8 cellular contexts compared by ENCODE assay signal in genomic region chr1:109484519-109484975, GRCh38. TPM values are rescaled to one million over a fixed set of nuclear protein-coding genes. Genes with fewer than 3 reads are reported as not detected.
DNase-seq lines count a peak whose midpoint lies in the region; ATAC-seq and TF ChIP-seq lines count a peak whose summit lies in the region.

No MANE protein-coding gene starts in this region.

- H3K9me3 ChIP-seq in CD8-positive, alpha-beta T cell (ENCODE audit: low read length): no peaks in the 10 kb centered on the region

- H3K27me3 Mint-ChIP-seq in CD8-positive, alpha-beta T cell (ENCODE audit: low read depth): no peaks in the 10 kb centered on the region
- peaks cover 38% of the 10 kb centered on the region for H3K27me3 Mint-ChIP-seq in dendritic cell treated with granulocyte-macrophage colony-stimulating factor and Interleukin-4, amounts not matched to agents 40 ng/mL and 50 ng/mL, for 4 days
- H3K27me3 Mint-ChIP-seq in natural killer cell treated with Interleukin-12 subunit alpha and Interleukin-12 subunit beta and Interleukin-15 and Interleukin-18, amount 100 ng/mL, for 72 hours: peaks cover 12 to 14% of the 10 kb centered on the region in 2 donors

- H3K36me3 ChIP-seq in CD8-positive, alpha-beta T cell (ENCODE audit: insufficient read depth, low read length): peaks cover 10% of the 10 kb centered on the region

- POLR2A ChIA-PET in CD8-positive, alpha-beta T cell (lab: Charles Lee): interaction anchor here (0.6 to 4.1 kb wide), 14 partner anchors 9 to 394 kb away, joined by 3 to 30 read pairs (median 10); partner anchors contain the start of genes AMIGO1, AMPD2, CYB561D1 and GNAI3

- peaks cover 35% of the 10 kb centered on the region for H3K4me1 Mint-ChIP-seq in CD8-positive, alpha-beta T cell (ENCODE audit: low read depth)
- H3K4me1 Mint-ChIP-seq in dendritic cell treated with granulocyte-macrophage colony-stimulating factor and Interleukin-4, amounts not matched to agents 40 ng/mL and 50 ng/mL, for 4 days (ENCODE audit: low read depth): peaks cover 28% of the 10 kb centered on the region
- peaks cover 28 to 32% of the 10 kb centered on the region in 2 donors for H3K4me1 Mint-ChIP-seq in natural killer cell treated with Interleukin-12 subunit alpha and Interleukin-12 subunit beta and Interleukin-15 and Interleukin-18, amount 100 ng/mL, for 72 hours (ENCODE audit: low read depth in 2 of 2)

- no peaks in the 10 kb centered on the region for H3K27me3 ChIP-seq in CD8-positive, alpha-beta T cell (ENCODE audit: insufficient read depth, low read length)

- intact Hi-C loops in CD8-positive, alpha-beta T cell (cut with DNase I, micrococcal nuclease): loop anchor here (1.0 to 5.0 kb wide), 10 partner anchors 10 to 854 kb away; partner anchors contain the start of genes AHCYL1 (in 1 of the 2), CELSR2 (in 1 of the 2), CYB561D1 (in 1 of the 2) and ELAPOR1 (in 1 of the 2)
- intact Hi-C loops in dendritic cell treated with granulocyte-macrophage colony-stimulating factor and Interleukin-4, amounts not matched to agents 40 ng/mL and 50 ng/mL, for 4 days (cut with micrococcal nuclease): loop anchor here (5.0 kb wide), 1 partner anchor 237 kb away; the partner anchor contains the start of gene CELSR2

- no peaks in the 10 kb centered on the region for H3K9me3 Mint-ChIP-seq in CD8-positive, alpha-beta T cell
- no peaks in the 10 kb centered on the region for H3K9me3 Mint-ChIP-seq in dendritic cell treated with granulocyte-macrophage colony-stimulating factor and Interleukin-4, amounts not matched to agents 40 ng/mL and 50 ng/mL, for 4 days
- no peaks in the 10 kb centered on the region for H3K9me3 Mint-ChIP-seq in natural killer cell treated with Interleukin-12 subunit alpha and Interleukin-12 subunit beta and Interleukin-15 and Interleukin-18, amount 100 ng/mL, for 72 hours

- no peak for ATAC-seq in CD8-positive, alpha-beta T cell
- no peak for ATAC-seq in natural killer cell treated with Interleukin-12 subunit alpha and Interleukin-12 subunit beta and Interleukin-15 and Interleukin-18, amount 100 ng/mL, for 72 hours
- no peak for ATAC-seq in HG03135 (IDR thresholded peaks at IDR 0.05; ENCODE audit: unreplicated experiment)
- ATAC-seq in GM21447 (IDR thresholded peaks at IDR 0.05; ENCODE audit: unreplicated experiment): no peak
- ATAC-seq in GM19328 (IDR thresholded peaks at IDR 0.05; ENCODE audit: unreplicated experiment): no peak
- no peak for ATAC-seq in HG02610 (IDR thresholded peaks at IDR 0.05; ENCODE audit: unreplicated experiment)

- TF ChIP-seq CTCF in CD8-positive, alpha-beta T cell (IDR thresholded peaks at IDR 0.05): no peak

- CTCF ChIA-PET in CD8-positive, alpha-beta T cell (lab: Charles Lee): interaction anchor here (1.0 to 43.6 kb wide), 4 partner anchors 20 to 202 kb away, joined by 3 to 1903 read pairs (median 342); partner anchors contain the start of genes AMIGO1, CYB561D1, GPR61 and PSRC1

- H3K36me3 Mint-ChIP-seq in CD8-positive, alpha-beta T cell: peaks cover 36% of the 10 kb centered on the region
- H3K36me3 Mint-ChIP-seq in dendritic cell treated with granulocyte-macrophage colony-stimulating factor and Interleukin-4, amounts not matched to agents 40 ng/mL and 50 ng/mL, for 4 days (ENCODE audit: low read depth): peaks cover 19% of the 10 kb centered on the region
- no peaks in the 10 kb centered on the region for H3K36me3 Mint-ChIP-seq in natural killer cell treated with Interleukin-12 subunit alpha and Interleukin-12 subunit beta and Interleukin-15 and Interleukin-18, amount 100 ng/mL, for 72 hours

- peak overlapping the region; percentile 78 for H3K27ac ChIP-seq in CD8-positive, alpha-beta T cell (ENCODE audit: low read depth, low read length)

- no peak for DNase-seq in CD8-positive, alpha-beta T cell
- DNase-seq in NAMALWA (ENCODE audit: low spot score): peak; percentile 39
- no peak for DNase-seq in natural killer cell treated with Interleukin-12 subunit alpha and Interleukin-12 subunit beta and Interleukin-15 and Interleukin-18, amount 100 ng/mL, for 72 hours (ENCODE audit: low spot score)

- peaks cover 22% of the 10 kb centered on the region for H3K4me1 ChIP-seq in CD8-positive, alpha-beta T cell (ENCODE audit: insufficient read depth, low read length)

- H3K4me3 Mint-ChIP-seq in CD8-positive, alpha-beta T cell: peak overlapping the region; percentile 94
- peak overlapping the region; percentile 82 for H3K4me3 Mint-ChIP-seq in dendritic cell treated with granulocyte-macrophage colony-stimulating factor and Interleukin-4, amounts not matched to agents 40 ng/mL and 50 ng/mL, for 4 days
- peak overlapping the region; percentile 98 for H3K4me3 Mint-ChIP-seq in natural killer cell treated with Interleukin-12 subunit alpha and Interleukin-12 subunit beta and Interleukin-15 and Interleukin-18, amount 100 ng/mL, for 72 hours

- H3K27ac Mint-ChIP-seq in CD8-positive, alpha-beta T cell: peak overlapping the region; percentile 91
- peak overlapping the region; percentile 77 for H3K27ac Mint-ChIP-seq in dendritic cell treated with granulocyte-macrophage colony-stimulating factor and Interleukin-4, amounts not matched to agents 40 ng/mL and 50 ng/mL, for 4 days
- H3K27ac Mint-ChIP-seq in natural killer cell treated with Interleukin-12 subunit alpha and Interleukin-12 subunit beta and Interleukin-15 and Interleukin-18, amount 100 ng/mL, for 72 hours: peak overlapping the region; percentile 86 to 87

- peak overlapping the region; percentile 79 for H3K4me3 ChIP-seq in CD8-positive, alpha-beta T cell (ENCODE audit: low read depth, low read length)

RNA-seq across cellular contexts. Expression of gene ATXN7L2, which starts 0.8 kb away (rescaled TPM):
- total RNA-seq in CD8-positive, alpha-beta T cell: 10 to 100 TPM; 16.8 to 19.4 TPM
- 10 to 100 TPM in 1 of 2 donors, 1 to 10 TPM in 1; 8.4 to 19.9 TPM for total RNA-seq in natural killer cell treated with Interleukin-12 subunit alpha and Interleukin-12 subunit beta and Interleukin-15 and Interleukin-18, amount 100 ng/mL, for 72 hours

RNA-seq across cellular contexts. Expression of gene CYB561D1, which starts 9.3 kb away (rescaled TPM):
- 10 to 100 TPM; 10.2 to 12.3 TPM for total RNA-seq in CD8-positive, alpha-beta T cell
- 10 to 100 TPM; 13.1 to 18.7 TPM for total RNA-seq in natural killer cell treated with Interleukin-12 subunit alpha and Interleukin-12 subunit beta and Interleukin-15 and Interleukin-18, amount 100 ng/mL, for 72 hours

RNA-seq across cellular contexts. Expression of gene SYPL2, which starts 18.2 kb away (rescaled TPM):
- not detected for total RNA-seq in CD8-positive, alpha-beta T cell
- not detected for total RNA-seq in natural killer cell treated with Interleukin-12 subunit alpha and Interleukin-12 subunit beta and Interleukin-15 and Interleukin-18, amount 100 ng/mL, for 72 hours

RNA-seq across cellular contexts. Expression of gene AMIGO1, which starts 25.0 kb away (rescaled TPM):
- 1 to 10 TPM; 8.6 to 9.6 TPM for total RNA-seq in CD8-positive, alpha-beta T cell
- total RNA-seq in natural killer cell treated with Interleukin-12 subunit alpha and Interleukin-12 subunit beta and Interleukin-15 and Interleukin-18, amount 100 ng/mL, for 72 hours: 1 to 10 TPM in 1 of 2 donors, under 1 TPM in 1; 0.90 to 1.0 TPM

RNA-seq across cellular contexts. Expression of gene GPR61, which starts 55.1 kb away (rescaled TPM):
- under 1 TPM; 0.43 to 0.86 TPM for total RNA-seq in CD8-positive, alpha-beta T cell
- not detected for total RNA-seq in natural killer cell treated with Interleukin-12 subunit alpha and Interleukin-12 subunit beta and Interleukin-15 and Interleukin-18, amount 100 ng/mL, for 72 hours
